In genomic region chr5:128632264-128632663, GRCh38 we compare ENCODE assay signal across 1 cellular context.
TF ChIP-seq lines count a peak whose summit lies in the region.

No MANE protein-coding gene starts in this region.

TF ChIP-seq in SK-N-SH treated with all-trans-retinoic acid at 6 μM for 48 hours, 23 proteins besides CTCF, POLR2A, EP300 and RAD21 (continued from another document):
- TF ChIP-seq RARB (CRISPR knock-in tag; IDR thresholded peaks at IDR 0.05) (no peak), TCF4 (CRISPR knock-in tag; IDR thresholded peaks at IDR 0.05; ENCODE audit: borderline replicate concordance) (no peak)
